ENCODE assay signal across 8 cellular contexts in genomic region chr14:49972840-49973239, GRCh38.
DNase-seq lines count a peak whose midpoint lies in the region; ATAC-seq, FAIRE-seq and TF ChIP-seq lines count a peak whose summit lies in the region.

No MANE protein-coding gene starts in this region.

- peaks cover 78% of the 10 kb centered on the region for H3K4me1 Mint-ChIP-seq in activated T-cell treated with anti-CD3 and anti-CD28 coated beads, Interleukin-2, amount 50 U/mL, for 4 hours (ENCODE audit: low read depth)

- peak overlapping the region; percentile 79 for H3K4me3 Mint-ChIP-seq in activated T-cell treated with anti-CD3 and anti-CD28 coated beads, Interleukin-2, amount 50 U/mL, for 4 hours

- no peaks in the 10 kb centered on the region for H3K9me3 Mint-ChIP-seq in activated T-cell treated with anti-CD3 and anti-CD28 coated beads, Interleukin-2, amount 50 U/mL, for 4 hours

- TF ChIP-seq CTCF in fibroblast of villous mesenchyme (IDR thresholded peaks at IDR 0.05; ENCODE audit: insufficient read depth, low read depth, low read length), result no peak

- peak; percentile 57 to 59 for ATAC-seq in activated T-cell treated with anti-CD3 and anti-CD28 coated beads, Interleukin-2, amount 50 U/mL, for 4 hours
- no peak for ATAC-seq in GM18868 (IDR thresholded peaks at IDR 0.05; ENCODE audit: unreplicated experiment)
- ATAC-seq in HG03342 (IDR thresholded peaks at IDR 0.05; ENCODE audit: unreplicated experiment), result no peak

- no peaks in the 10 kb centered on the region for H3K27me3 Mint-ChIP-seq in activated T-cell treated with anti-CD3 and anti-CD28 coated beads, Interleukin-2, amount 50 U/mL, for 4 hours (ENCODE audit: low read depth)

- H3K4me3 ChIP-seq in fibroblast of villous mesenchyme (ENCODE audit: low read depth, low read length), result peak overlapping the region; percentile 38
- no peak overlapping the region for H3K4me3 ChIP-seq in skeletal muscle cell (ENCODE audit: low read depth, low read length)

- DNase-seq in DMS153 treated with DMSO at 0.1 percent for 48 hours (lab: John Stamatoyannopoulos, UW; ENCODE audit: unreplicated experiment) (peak; percentile 35), NCI-H1092 (lab: John Stamatoyannopoulos, UW) (peak; percentile 36), fibroblast of villous mesenchyme (ENCODE audit: low read depth) (peak; percentile 94), skeletal muscle cell (ENCODE audit: low read depth) (peak; percentile 72), GM19239 (ENCODE audit: insufficient read length, low spot score) (no peak)
- peak; percentile 32 for DNase-seq in activated T-cell treated with anti-CD3 and anti-CD28 coated beads, Interleukin-2, amount 50 U/mL, for 4 hours

- no peaks in the 10 kb centered on the region for H3K36me3 Mint-ChIP-seq in activated T-cell treated with anti-CD3 and anti-CD28 coated beads, Interleukin-2, amount 50 U/mL, for 4 hours (ENCODE audit: insufficient read depth)

- no peak for FAIRE-seq in GM19239 (lab: Jason Lieb, UNC)

Comparison
In these comparisons a context has a peak if more than half of its experiments do, and no peak if none do; other contexts are left out.
1. ATAC-seq: peak in activated T-cell treated with anti-CD3 and anti-CD28 coated beads, Interleukin-2, amount 50 U/mL, for 4 hours (2 of 2); none in GM18868 (single experiment) and HG03342 (single experiment).